8 cellular contexts compared by ENCODE assay signal in the genomic region with DNA sequence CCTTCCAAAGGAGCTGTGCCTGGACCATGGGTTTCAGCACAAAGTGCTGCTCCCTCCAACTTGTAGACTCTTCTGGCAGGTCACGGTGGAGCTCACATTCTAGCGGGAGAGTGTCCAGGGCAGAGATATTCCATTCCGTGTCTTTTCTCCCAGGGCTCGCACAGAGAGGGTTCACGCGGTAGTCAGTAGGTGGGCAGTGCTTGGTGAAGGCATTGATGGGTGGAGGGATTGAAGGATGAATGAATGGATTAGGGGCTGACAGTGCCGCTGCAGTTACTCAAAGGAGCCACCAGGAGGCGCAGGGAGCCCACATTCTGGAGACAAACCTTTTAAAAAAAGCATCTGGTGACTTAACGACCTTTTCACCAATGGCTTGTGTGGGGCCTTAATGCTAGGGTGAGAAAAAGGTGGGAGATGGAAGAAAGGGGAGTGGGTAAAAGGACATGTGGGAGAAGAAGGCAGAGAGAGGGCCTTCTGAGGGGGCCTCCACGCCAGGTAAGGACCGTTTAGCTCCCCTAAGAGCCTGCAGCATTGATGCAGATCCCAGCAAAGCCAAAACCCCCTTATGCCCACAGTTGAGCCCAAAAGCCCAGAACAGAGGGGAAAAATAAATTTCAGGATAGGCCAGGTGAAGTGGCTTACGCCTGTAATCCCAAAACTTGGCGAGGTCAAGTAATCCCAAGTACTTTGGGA. TPM values are rescaled to one million over a fixed set of nuclear protein-coding genes. Genes with fewer than 3 reads are reported as not detected.
DNase-seq lines count a peak whose midpoint lies in the region; ATAC-seq and TF ChIP-seq lines count a peak whose summit lies in the region.

No MANE protein-coding gene starts in this region.

- H3K27me3 ChIP-seq in gastroesophageal sphincter (peaks cover 54% of the 10 kb centered on the region), parathyroid adenoma (ENCODE audit: control insufficient read depth, insufficient read depth, low read length) (no peaks in the 10 kb centered on the region), uterus (no peaks in the 10 kb centered on the region)

- H3K9me3 ChIP-seq in gastroesophageal sphincter (no peaks in the 10 kb centered on the region), parathyroid adenoma (ENCODE audit: control insufficient read depth, low read length) (no peaks in the 10 kb centered on the region), uterus (no peaks in the 10 kb centered on the region)

- TF ChIP-seq CTCF in LNCAP (IDR thresholded peaks at IDR 0.05) (peak; percentile 96), RWPE1 (conservative IDR thresholded peaks at IDR 0.05; ENCODE audit: low read depth) (peak; percentile 99), gastroesophageal sphincter (IDR thresholded peaks at IDR 0.05) (peak; percentile 91 to 97 (median 96)), parathyroid adenoma (IDR thresholded peaks at IDR 0.05) (peak; percentile 100), uterus (IDR thresholded peaks at IDR 0.05) (peak; percentile 89 to 95 (median 92))

- no peak overlapping the region for H3K4me2 ChIP-seq in parathyroid adenoma (ENCODE audit: low read length)

- no peak for TF ChIP-seq POLR2A in gastroesophageal sphincter (IDR thresholded peaks at IDR 0.05)
- TF ChIP-seq POLR2A in uterus (IDR thresholded peaks at IDR 0.05): no peak

- H3K9ac ChIP-seq in parathyroid adenoma: no peak overlapping the region

- CTCF ChIA-PET in RWPE1 (lab: Yijun Ruan, JAX): interaction anchor here (0.5 to 4.1 kb wide), 16 partner anchors 11 to 522 kb away, joined by 3 to 71 read pairs (median 4); no protein-coding TSS in a partner anchor

- H3K27ac ChIP-seq in RWPE1 (no peak overlapping the region), gastroesophageal sphincter (no peak overlapping the region), parathyroid adenoma (no peak overlapping the region), uterus (no peak overlapping the region)

- no peaks in the 10 kb centered on the region for H3K36me3 ChIP-seq in gastroesophageal sphincter
- H3K36me3 ChIP-seq in parathyroid adenoma (ENCODE audit: control insufficient read depth, insufficient read depth, low read length): no peaks in the 10 kb centered on the region
- H3K36me3 ChIP-seq in uterus: no peaks in the 10 kb centered on the region

- peak; percentile 23 for DNase-seq in DMS79 (lab: John Stamatoyannopoulos, UW)
- peak; percentile 68 for DNase-seq in RWPE1 (ENCODE audit: low spot score)
- peak; percentile 56 for DNase-seq in activated T-helper 9 cell treated with anti-CD3 and anti-CD28 coated beads, Interleukin-2, amount 50 U/mL, for 16 hours (ENCODE audit: low read depth)
- DNase-seq in uterus: peak; percentile 43 to 51

- no peaks in the 10 kb centered on the region for H3K79me2 ChIP-seq in parathyroid adenoma

- TF ChIP-seq EP300 in gastroesophageal sphincter (IDR thresholded peaks at IDR 0.05): no peak

- no peak overlapping the region for H3K4me3 ChIP-seq in gastroesophageal sphincter
- no peak overlapping the region for H3K4me3 ChIP-seq in parathyroid adenoma (ENCODE audit: low read depth, low read length)
- H3K4me3 ChIP-seq in uterus: no peak overlapping the region

- peaks cover 0 to 4% (median 0%) of the 10 kb centered on the region in 3 donors for H3K4me1 ChIP-seq in gastroesophageal sphincter
- peaks cover 8% of the 10 kb centered on the region for H3K4me1 ChIP-seq in parathyroid adenoma
- no peaks in the 10 kb centered on the region for H3K4me1 ChIP-seq in uterus

- ATAC-seq in gastroesophageal sphincter (peak; percentile 34), GM18909 (IDR thresholded peaks at IDR 0.05; ENCODE audit: poor library complexity, unreplicated experiment) (no peak)

- intact Hi-C loops in uterus (cut with DNase I; ENCODE audit: low total_unique reads): loop anchor here (5.0 kb wide), 2 partner anchors 141 to 396 kb away; no protein-coding TSS in a partner anchor

- H2AFZ ChIP-seq in parathyroid adenoma: no peak overlapping the region

- WGBS in gastroesophageal sphincter (ENCODE audit: low coverage in 1 of 2), 2 donors: 29 to 83% methylated on average over 4 to 12 of the region's 13 CpGs

- POLR2A ChIA-PET in RWPE1 (lab: Yijun Ruan, JAX; ENCODE audit: low non-redundant PET): no interaction called here

RNA-seq across cellular contexts. Expression of a gene that starts 17.5 kb away (rescaled TPM):
- 1 to 10 TPM; 1.4 to 3.2 (median 2.0) TPM for total RNA-seq in gastroesophageal sphincter
- total RNA-seq in uterus: 1 to 10 TPM in 3 of 4 donors, under 1 TPM in 1; 0.59 to 6.2 (median 4.0) TPM

RNA-seq across cellular contexts. Expression of a gene that starts 47.8 kb away (rescaled TPM):
- 1 to 10 TPM in 2 of 4 donors, under 1 TPM in 2; 0.31 to 1.7 (median 0.97) TPM for total RNA-seq in gastroesophageal sphincter
- total RNA-seq in uterus: 1 to 10 TPM in 3 of 4 donors, under 1 TPM in 1; 0.83 to 8.7 (median 1.5) TPM
